1 cellular context compared by ENCODE assay signal in the genomic region with DNA sequence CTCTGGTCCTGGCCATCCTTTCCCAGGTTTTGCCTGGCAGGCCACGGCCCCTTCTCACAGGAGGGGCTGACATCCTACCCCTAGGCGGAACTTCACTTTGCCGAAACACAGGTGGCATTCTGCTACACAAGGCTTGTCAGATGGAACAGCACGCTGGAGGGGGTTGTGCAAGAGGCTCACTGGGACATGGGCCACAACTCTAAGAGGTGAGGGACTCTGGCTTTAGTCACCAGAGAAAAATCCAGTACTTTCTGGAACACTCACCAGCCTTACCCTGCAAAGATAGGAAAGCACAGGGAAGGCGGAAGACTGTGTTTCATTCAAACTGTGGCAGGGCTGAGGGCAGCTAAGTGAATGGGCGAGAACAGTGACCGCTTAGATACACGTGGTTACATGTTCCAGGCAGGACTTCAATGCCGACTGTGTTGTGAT.
TF ChIP-seq lines count a peak whose summit lies in the region.

No MANE protein-coding gene starts in this region.

TF ChIP-seq in H1, 55 proteins besides CTCF, POLR2A, EP300 and RAD21:
- TF ChIP-seq POU5F1 (IDR thresholded peaks at IDR 0.05; ENCODE audit: low read depth, low read length) (no peak), TEAD4 (IDR thresholded peaks at IDR 0.05; ENCODE audit: low read depth, low read length) (no peak), BACH1 (IDR thresholded peaks at IDR 0.05; ENCODE audit: low read length) (no peak), NANOG (IDR thresholded peaks at IDR 0.05; ENCODE audit: insufficient read depth, low read depth, low read length, poor library complexity, severe bottlenecking) (no peak), ASH2L (IDR thresholded peaks at IDR 0.05; ENCODE audit: low read length) (no peak), CHD1 (IDR thresholded peaks at IDR 0.05; ENCODE audit: low read depth, low read length) (no peak), JUN (IDR thresholded peaks at IDR 0.05; ENCODE audit: low read depth, low read length) (no peak)
TF ChIP-seq in H1: peak in this region for 0.
